In the genomic region with DNA sequence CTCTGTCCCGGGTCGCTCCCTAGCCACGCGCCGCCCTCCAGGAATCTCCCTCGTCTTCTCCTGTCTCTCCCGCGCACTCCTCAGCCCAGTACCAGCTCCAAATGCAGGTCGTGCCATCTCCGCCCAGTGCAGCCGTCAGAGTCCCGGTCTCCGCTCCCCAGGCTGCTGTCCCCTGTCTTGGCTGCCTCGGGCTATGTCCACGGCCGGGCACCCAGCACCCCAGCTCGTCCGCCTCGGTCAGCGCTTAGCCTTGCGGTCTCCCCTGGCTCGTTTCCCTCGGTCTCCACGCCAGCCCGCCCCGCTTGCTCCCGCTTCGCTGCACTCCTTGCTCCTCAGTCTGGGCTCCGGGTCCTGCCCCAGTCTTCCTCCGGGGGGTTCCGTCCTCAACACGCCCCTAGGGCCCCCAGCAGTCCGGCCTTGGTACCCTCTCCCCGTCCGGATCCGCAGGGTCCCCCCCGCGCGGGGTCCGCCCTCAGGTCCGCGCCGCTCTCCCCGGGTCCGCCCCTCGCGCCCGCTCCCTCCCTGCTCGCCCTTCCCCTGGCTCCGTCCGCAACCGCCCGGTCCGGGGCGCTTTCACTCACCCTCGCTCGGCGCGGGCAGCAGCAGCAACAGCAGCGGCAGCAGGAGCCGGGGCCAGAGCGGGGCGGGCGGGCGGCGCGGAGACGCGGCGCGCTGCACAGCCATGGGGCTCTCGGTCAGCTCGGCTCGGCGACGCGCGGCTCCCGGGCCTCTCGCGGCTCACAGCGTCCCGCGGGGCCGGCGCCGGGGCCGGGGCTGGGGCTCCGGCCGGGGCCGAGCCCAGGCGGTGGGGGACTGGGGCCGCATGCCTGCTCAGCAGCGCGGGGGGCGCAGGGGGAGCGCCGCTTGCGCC, we compare ENCODE assay signal across 1 cellular context.
TF ChIP-seq lines count a peak whose summit lies in the region.

No MANE protein-coding gene starts in this region.

TF ChIP-seq in HepG2, 621 proteins besides CTCF, POLR2A, EP300 and RAD21 (continued from another document and continues in another):
- TF ChIP-seq STAT6 (CRISPR knock-in tag; IDR thresholded peaks at IDR 0.05; ENCODE audit: borderline replicate concordance): no peak
- 0 out of 2 replicates have a peak, but pooled peaks have one; percentile 38 for TF ChIP-seq ZNF431 (CRISPR knock-in tag; IDR thresholded peaks at IDR 0.05; ENCODE audit: borderline replicate concordance, low read depth)
- TF ChIP-seq MXI1 (IDR thresholded peaks at IDR 0.05; ENCODE audit: borderline replicate concordance, low read depth, low read length): 0 out of 3 replicates have a peak, but pooled peaks have one; percentile 35
- TF ChIP-seq ZNF713 (CRISPR knock-in tag; IDR thresholded peaks at IDR 0.05): no peak
- peak; percentile 67; the same call in 1 of the 2 replicates for TF ChIP-seq ZNF891 (CRISPR knock-in tag; IDR thresholded peaks at IDR 0.05)
- TF ChIP-seq ZNF205 (CRISPR knock-in tag; IDR thresholded peaks at IDR 0.05): no peak
- TF ChIP-seq ZNF251 (CRISPR knock-in tag; IDR thresholded peaks at IDR 0.05): no peak
- peak; percentile 26 for TF ChIP-seq HDAC1 (CRISPR knock-in tag; IDR thresholded peaks at IDR 0.05)
- TF ChIP-seq THAP11 (CRISPR knock-in tag; IDR thresholded peaks at IDR 0.05): no peak
- no peak for TF ChIP-seq HMG20B (CRISPR knock-in tag; conservative IDR thresholded peaks at IDR 0.05)
- no peak for TF ChIP-seq ZBTB8A (CRISPR knock-in tag; IDR thresholded peaks at IDR 0.05; ENCODE audit: borderline replicate concordance, low read depth)
- TF ChIP-seq E2F5 (CRISPR knock-in tag; conservative IDR thresholded peaks at IDR 0.05): no peak
- no peak; the same call in none of the 2 replicates for TF ChIP-seq ZNF564 (CRISPR knock-in tag; IDR thresholded peaks at IDR 0.05)
- TF ChIP-seq HIC2 (CRISPR knock-in tag; IDR thresholded peaks at IDR 0.05; ENCODE audit: low read depth): 0 out of 2 replicates have a peak, but pooled peaks have one; percentile 60
- TF ChIP-seq PAXIP1 (CRISPR knock-in tag; conservative IDR thresholded peaks at IDR 0.05): 0 out of 2 replicates have a peak, but pooled peaks have one; percentile 31
- TF ChIP-seq MAZ (IDR thresholded peaks at IDR 0.05; ENCODE audit: borderline replicate concordance, low read depth, low read length): no peak
- TF ChIP-seq MAZ (CRISPR knock-in tag; IDR thresholded peaks at IDR 0.05; ENCODE audit: low read depth): peak; percentile 61; the same call in 1 of the 2 replicates
- no peak for TF ChIP-seq ZNF510 (CRISPR knock-in tag; IDR thresholded peaks at IDR 0.05; ENCODE audit: low read depth)
- no peak for TF ChIP-seq MIER2 (CRISPR knock-in tag; IDR thresholded peaks at IDR 0.05)
- no peak for TF ChIP-seq CAMTA2 (CRISPR knock-in tag; IDR thresholded peaks at IDR 0.05; ENCODE audit: borderline replicate concordance)
- TF ChIP-seq FOXA1 (IDR thresholded peaks at IDR 0.05): no peak
- no peak for TF ChIP-seq FOXA1 (CRISPR knock-in tag; IDR thresholded peaks at IDR 0.05)
- TF ChIP-seq ZNF629 (CRISPR knock-in tag; conservative IDR thresholded peaks at IDR 0.05): no peak
- TF ChIP-seq KAT8 (CRISPR knock-in tag; IDR thresholded peaks at IDR 0.05): no peak
- TF ChIP-seq, protein P1, sequence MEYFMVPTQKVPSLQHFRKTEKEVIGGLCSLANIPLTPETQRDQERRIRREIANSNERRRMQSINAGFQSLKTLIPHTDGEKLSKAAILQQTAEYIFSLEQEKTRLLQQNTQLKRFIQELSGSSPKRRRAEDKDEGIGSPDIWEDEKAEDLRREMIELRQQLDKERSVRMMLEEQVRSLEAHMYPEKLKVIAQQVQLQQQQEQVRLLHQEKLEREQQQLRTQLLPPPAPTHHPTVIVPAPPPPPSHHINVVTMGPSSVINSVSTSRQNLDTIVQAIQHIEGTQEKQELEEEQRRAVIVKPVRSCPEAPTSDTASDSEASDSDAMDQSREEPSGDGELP (IDR thresholded peaks at IDR 0.05; ENCODE audit: borderline replicate concordance, low read depth): no peak
- TF ChIP-seq ZFP90 (CRISPR knock-in tag; IDR thresholded peaks at IDR 0.05; ENCODE audit: borderline replicate concordance): 0 out of 2 replicates have a peak, but pooled peaks have one; percentile 54
- TF ChIP-seq, protein P2, sequence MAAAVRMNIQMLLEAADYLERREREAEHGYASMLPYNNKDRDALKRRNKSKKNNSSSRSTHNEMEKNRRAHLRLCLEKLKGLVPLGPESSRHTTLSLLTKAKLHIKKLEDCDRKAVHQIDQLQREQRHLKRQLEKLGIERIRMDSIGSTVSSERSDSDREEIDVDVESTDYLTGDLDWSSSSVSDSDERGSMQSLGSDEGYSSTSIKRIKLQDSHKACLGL (CRISPR knock-in tag; IDR thresholded peaks at IDR 0.05): peak; percentile 20; the same call in 1 of the 2 replicates
- no peak for TF ChIP-seq NONO (IDR thresholded peaks at IDR 0.05)
- 0 out of 2 replicates have a peak, but pooled peaks have one; percentile 13 for TF ChIP-seq NONO (CRISPR knock-in tag; conservative IDR thresholded peaks at IDR 0.05)
- TF ChIP-seq USF2 (IDR thresholded peaks at IDR 0.05; ENCODE audit: low read depth, low read length): no peak
- TF ChIP-seq USF2 (CRISPR knock-in tag; IDR thresholded peaks at IDR 0.05; ENCODE audit: borderline replicate concordance): 0 out of 2 replicates have a peak, but pooled peaks have one; percentile 5
- TF ChIP-seq, protein P3, sequence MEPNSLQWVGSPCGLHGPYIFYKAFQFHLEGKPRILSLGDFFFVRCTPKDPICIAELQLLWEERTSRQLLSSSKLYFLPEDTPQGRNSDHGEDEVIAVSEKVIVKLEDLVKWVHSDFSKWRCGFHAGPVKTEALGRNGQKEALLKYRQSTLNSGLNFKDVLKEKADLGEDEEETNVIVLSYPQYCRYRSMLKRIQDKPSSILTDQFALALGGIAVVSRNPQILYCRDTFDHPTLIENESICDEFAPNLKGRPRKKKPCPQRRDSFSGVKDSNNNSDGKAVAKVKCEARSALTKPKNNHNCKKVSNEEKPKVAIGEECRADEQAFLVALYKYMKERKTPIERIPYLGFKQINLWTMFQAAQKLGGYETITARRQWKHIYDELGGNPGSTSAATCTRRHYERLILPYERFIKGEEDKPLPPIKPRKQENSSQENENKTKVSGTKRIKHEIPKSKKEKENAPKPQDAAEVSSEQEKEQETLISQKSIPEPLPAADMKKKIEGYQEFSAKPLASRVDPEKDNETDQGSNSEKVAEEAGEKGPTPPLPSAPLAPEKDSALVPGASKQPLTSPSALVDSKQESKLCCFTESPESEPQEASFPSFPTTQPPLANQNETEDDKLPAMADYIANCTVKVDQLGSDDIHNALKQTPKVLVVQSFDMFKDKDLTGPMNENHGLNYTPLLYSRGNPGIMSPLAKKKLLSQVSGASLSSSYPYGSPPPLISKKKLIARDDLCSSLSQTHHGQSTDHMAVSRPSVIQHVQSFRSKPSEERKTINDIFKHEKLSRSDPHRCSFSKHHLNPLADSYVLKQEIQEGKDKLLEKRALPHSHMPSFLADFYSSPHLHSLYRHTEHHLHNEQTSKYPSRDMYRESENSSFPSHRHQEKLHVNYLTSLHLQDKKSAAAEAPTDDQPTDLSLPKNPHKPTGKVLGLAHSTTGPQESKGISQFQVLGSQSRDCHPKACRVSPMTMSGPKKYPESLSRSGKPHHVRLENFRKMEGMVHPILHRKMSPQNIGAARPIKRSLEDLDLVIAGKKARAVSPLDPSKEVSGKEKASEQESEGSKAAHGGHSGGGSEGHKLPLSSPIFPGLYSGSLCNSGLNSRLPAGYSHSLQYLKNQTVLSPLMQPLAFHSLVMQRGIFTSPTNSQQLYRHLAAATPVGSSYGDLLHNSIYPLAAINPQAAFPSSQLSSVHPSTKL (CRISPR knock-in tag; IDR thresholded peaks at IDR 0.05): no peak
- no peak for TF ChIP-seq ADNP (CRISPR knock-in tag; IDR thresholded peaks at IDR 0.05)
- TF ChIP-seq FOXM1 (CRISPR knock-in tag; IDR thresholded peaks at IDR 0.05): no peak
- no peak; the same call in none of the 2 replicates for TF ChIP-seq HOXA3 (CRISPR knock-in tag; IDR thresholded peaks at IDR 0.05)
- TF ChIP-seq THYN1 (CRISPR knock-in tag; IDR thresholded peaks at IDR 0.05; ENCODE audit: borderline replicate concordance, low read depth): no peak
- no peak for TF ChIP-seq ZNF549 (CRISPR knock-in tag; IDR thresholded peaks at IDR 0.05)
- no peak for TF ChIP-seq ZFP41 (CRISPR knock-in tag; IDR thresholded peaks at IDR 0.05; ENCODE audit: borderline replicate concordance)
- no peak for TF ChIP-seq NCOA5 (CRISPR knock-in tag; IDR thresholded peaks at IDR 0.05)
- peak; percentile 89 for TF ChIP-seq AGO2 (optimal IDR thresholded peaks at IDR 0.05; ENCODE audit: low read depth, low read length)
